ENCODE assay signal across 25 cellular contexts in the genomic region with DNA sequence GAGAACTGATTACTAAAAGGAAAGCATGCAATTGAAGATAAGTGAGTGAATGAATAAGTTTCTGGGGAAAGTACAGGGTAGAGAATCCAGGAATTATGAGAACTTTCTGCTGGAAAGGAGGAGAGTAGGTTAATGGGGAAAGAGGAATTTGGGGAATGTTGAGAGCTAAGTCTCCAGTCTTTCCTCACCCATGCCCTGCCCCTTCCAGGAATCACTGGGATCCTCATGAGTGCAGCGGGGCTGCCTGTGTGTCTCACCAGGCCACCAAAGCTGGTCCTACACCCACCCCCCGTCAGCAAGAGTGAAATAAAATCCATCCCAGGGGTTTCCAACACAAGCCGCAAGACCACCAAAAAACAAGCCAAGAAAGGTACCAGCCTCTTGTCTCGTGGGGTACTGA. TPM values are rescaled to one million over a fixed set of nuclear protein-coding genes. Genes with fewer than 3 reads are reported as not detected.
DNase-seq lines count a peak whose midpoint lies in the region; ATAC-seq and TF ChIP-seq lines count a peak whose summit lies in the region.
"Had no signal": no experiment of that assay in that cellular context is flagged by ENCODE, and none has a peak within 500 bp of the region (broad histone marks: within the 10 kb centered on the region; RNA-seq: fewer than 3 reads in every experiment).

No MANE protein-coding gene starts in this region.

- H3K27me3 ChIP-seq in neural progenitor cell: no peaks in the 10 kb centered on the region
- H3K27me3 ChIP-seq in upper lobe of left lung: no peaks in the 10 kb centered on the region
- peaks cover 5% of the 10 kb centered on the region; the same call in 1 of the 2 replicates for H3K27me3 ChIP-seq in SK-N-SH (ENCODE audit: insufficient read depth)
- H3K27me3 ChIP-seq: cardiac muscle cell had no signal

- H3K4me2 ChIP-seq in neural progenitor cell: no peak overlapping the region
- H3K4me2 ChIP-seq in SK-N-SH: no peak overlapping the region
- no peak overlapping the region for H3K4me2 ChIP-seq in OCI-LY7 (ENCODE audit: low read length)

- 61 to 65% methylated on average over 4 of the region's 4 CpGs for WGBS in upper lobe of left lung, 2 donors
- 39% methylated on average over 4 of the region's 4 CpGs for WGBS in SK-N-SH (ENCODE audit: low lambda C conversion rate)

- no TSS peak for BruUV-seq in OCI-LY7 (replicated peaks; lab: Mats Ljungman, UMichigan)

- DNase-seq in LHCN-M2 (ENCODE audit: low read depth): peak; percentile 6
- no peak for DNase-seq in endothelial cell (ENCODE audit: low spot score)
- DNase-seq in neural progenitor cell (ENCODE audit: low spot score): no peak
- no peak for DNase-seq in upper lobe of left lung
- DNase-seq in NCI-H446 treated with DMSO at 0.1 percent for 48 hours (lab: John Stamatoyannopoulos, UW): no peak
- no peak for DNase-seq in SK-N-SH
- DNase-seq in OCI-LY7 (ENCODE audit: low spot score): no peak
- DNase-seq in effector CD4-positive, alpha-beta T cell: no peak
- DNase-seq: activated CD4-positive, alpha-beta memory T cell treated with anti-CD3 and anti-CD28 coated beads, Interleukin-2, amount 10 ng/mL, durations not matched to agents 7 days and 5 days; aorta; GOT3; NCI-H524 treated with DMSO at 0.1 percent for 48 hours; right cardiac atrium; stimulated activated CD4-positive, alpha-beta T cell treated with anti-CD3 and anti-CD28 coated beads, Interleukin-4, amount 100 ng/mL, for 4 hours; T-helper 1 cell had no signal

- H4K20me1 ChIP-seq in neural progenitor cell (ENCODE audit: low read depth): peaks cover 48% of the 10 kb centered on the region
- no peaks in the 10 kb centered on the region for H4K20me1 ChIP-seq in SK-N-SH (ENCODE audit: insufficient read depth)
- H4K20me1 ChIP-seq in OCI-LY7 (ENCODE audit: insufficient read depth, low read length): no peaks in the 10 kb centered on the region

- POLR2A ChIA-PET in SK-N-SH (lab: Yijun Ruan, JAX) (no interaction called here), OCI-LY7 (lab: Charles Lee) (no interaction called here)

- intact Hi-C loops in OCI-LY7 (cut with micrococcal nuclease; ENCODE audit: unreplicated experiment): no loop called here

- TF ChIP-seq EP300 in upper lobe of left lung (IDR thresholded peaks at IDR 0.05) (peak in 3 of 4 donors; percentile 18 to 68 (median 22)), SK-N-SH (IDR thresholded peaks at IDR 0.05; ENCODE audit: borderline replicate concordance in 1 of 2, low read depth in 1 of 2, low read length in 1 of 2) (no peak)

- H3K9ac ChIP-seq in neural progenitor cell (no peak overlapping the region), SK-N-SH (no peak overlapping the region)

- H3K36me3 ChIP-seq in neural progenitor cell (no peaks in the 10 kb centered on the region), upper lobe of left lung (peaks cover 0 to 19% (median 2%) of the 10 kb centered on the region in 4 donors), SK-N-SH (replicated peaks in 1 of 2; ENCODE audit: control insufficient read depth in 1 of 2, insufficient read depth in 2 of 2, low read length in 1 of 2) (no peaks in the 10 kb centered on the region), OCI-LY7 (ENCODE audit: insufficient read depth, low read length) (no peaks in the 10 kb centered on the region)
- H3K36me3 ChIP-seq: cardiac muscle cell had no signal

- H3K4me3 ChIP-seq in neural progenitor cell (no peak overlapping the region), upper lobe of left lung (no peak overlapping the region), SK-N-SH (ENCODE audit: low read depth in 2 of 2, low read length in 1 of 2) (no peak overlapping the region), OCI-LY7 (ENCODE audit: low read depth, low read length, poor library complexity, severe bottlenecking) (no peak overlapping the region)
- H3K4me3 ChIP-seq: cardiac muscle cell had no signal

- peaks cover 45% of the 10 kb centered on the region for H3K79me2 ChIP-seq in neural progenitor cell (ENCODE audit: low read depth)
- no peaks in the 10 kb centered on the region for H3K79me2 ChIP-seq in SK-N-SH (ENCODE audit: insufficient read depth)
- H3K79me2 ChIP-seq in OCI-LY7 (ENCODE audit: insufficient read depth, low read depth, low read length): no peaks in the 10 kb centered on the region

- H3K4me1 Mint-ChIP-seq in endothelial cell (ENCODE audit: unreplicated experiment): peaks cover 13% of the 10 kb centered on the region
- H3K4me1 Mint-ChIP-seq in neural progenitor cell: peaks cover 43% of the 10 kb centered on the region
- H3K4me1 Mint-ChIP-seq: activated CD4-positive, alpha-beta memory T cell treated with anti-CD3 and anti-CD28 coated beads, Interleukin-2, amount 10 ng/mL, durations not matched to agents 7 days and 5 days; stimulated activated memory B cell treated with anti-CD40 and anti-IgM and Interleukin-4, amounts not matched to agents 10 μg/mL and 1 μg/mL and 100 μg/mL, for 72 hours had no signal

- peaks cover 4% of the 10 kb centered on the region for H3F3A ChIP-seq in neural progenitor cell (ENCODE audit: low read depth)
- H3F3A ChIP-seq in SK-N-SH (replicated peaks; ENCODE audit: insufficient read depth): no peaks in the 10 kb centered on the region

- H3K4me3 Mint-ChIP-seq in endothelial cell (ENCODE audit: unreplicated experiment): peak overlapping the region; percentile 12
- H3K4me3 Mint-ChIP-seq in neural progenitor cell: no peak overlapping the region
- H3K4me3 Mint-ChIP-seq: activated CD4-positive, alpha-beta memory T cell treated with anti-CD3 and anti-CD28 coated beads, Interleukin-2, amount 10 ng/mL, durations not matched to agents 7 days and 5 days; dendritic cell treated with granulocyte-macrophage colony-stimulating factor and Interleukin-4, amounts not matched to agents 40 ng/mL and 50 ng/mL, for 4 days; nephron; stimulated activated memory B cell treated with anti-CD40 and anti-IgM and Interleukin-4, amounts not matched to agents 10 μg/mL and 1 μg/mL and 100 μg/mL, for 72 hours had no signal

- H3K4me1 ChIP-seq in neural progenitor cell (peaks cover 23% of the 10 kb centered on the region), upper lobe of left lung (peaks cover 48 to 58% (median 55%) of the 10 kb centered on the region in 4 donors), SK-N-SH (ENCODE audit: control insufficient read depth in 1 of 2, insufficient read depth in 2 of 2, low read depth in 1 of 2, low read length in 1 of 2) (no peaks in the 10 kb centered on the region), OCI-LY7 (ENCODE audit: insufficient read depth, low read length, poor library complexity, severe bottlenecking) (peaks cover 13% of the 10 kb centered on the region)

- H3K27ac ChIP-seq in neural progenitor cell (no peak overlapping the region), upper lobe of left lung (peak overlapping the region; percentile 33 to 82 (median 74)), SK-N-SH (ENCODE audit: low read depth in 2 of 2, low read length in 1 of 2) (no peak overlapping the region), OCI-LY7 (ENCODE audit: low read depth, low read length, poor library complexity, severe bottlenecking) (no peak overlapping the region)
- H3K27ac ChIP-seq: cardiac muscle cell had no signal

- H3K9me3 Mint-ChIP-seq in endothelial cell (ENCODE audit: unreplicated experiment): no peaks in the 10 kb centered on the region
- H3K9me3 Mint-ChIP-seq in neural progenitor cell: no peaks in the 10 kb centered on the region
- H3K9me3 Mint-ChIP-seq: activated CD4-positive, alpha-beta memory T cell treated with anti-CD3 and anti-CD28 coated beads, Interleukin-2, amount 10 ng/mL, durations not matched to agents 7 days and 5 days; activated naive CD4-positive, alpha-beta T cell treated with anti-CD3 and anti-CD28 coated beads, Interleukin-2, amount 50 U/mL, for 72 hours; activated T-helper 2 cell treated with anti-CD3 and anti-CD28 coated beads, Interferon-gamma antibody, Interleukin-2, Interleukin-4, amounts not matched to agents 10 μg/mL and 5 μg/mL and 100 μg/mL, durations not matched to agents 14 hours and 24 hours and 36 hours; dendritic cell treated with granulocyte-macrophage colony-stimulating factor and Interleukin-4, amounts not matched to agents 40 ng/mL and 50 ng/mL, for 4 days; nephron; stimulated activated memory B cell treated with anti-CD40 and anti-IgM and Interleukin-4, amounts not matched to agents 10 μg/mL and 1 μg/mL and 100 μg/mL, for 72 hours had no signal

- H2AFZ ChIP-seq in neural progenitor cell (replicated peaks) (no peak overlapping the region), SK-N-SH (ENCODE audit: low read depth) (no peak overlapping the region), OCI-LY7 (ENCODE audit: low read length) (no peak overlapping the region)

- H3K36me3 Mint-ChIP-seq in endothelial cell (ENCODE audit: low read depth, unreplicated experiment) (peaks cover 61% of the 10 kb centered on the region), neural progenitor cell (peaks cover 66% of the 10 kb centered on the region)
- H3K36me3 Mint-ChIP-seq: activated naive CD4-positive, alpha-beta T cell treated with anti-CD3 and anti-CD28 coated beads, Interleukin-2, amount 50 U/mL, for 72 hours had no signal

- CTCF ChIA-PET in SK-N-SH (lab: Yijun Ruan, JAX) (interaction anchor here (0.8 to 1.1 kb wide), 2 partner anchors 17 to 31 kb away, joined by 3 to 4 read pairs; no protein-coding TSS in a partner anchor), OCI-LY7 (lab: Charles Lee; ENCODE audit: unreplicated experiment) (no interaction called here)

- H3K9me3 ChIP-seq in neural progenitor cell (ENCODE audit: low read depth): no peaks in the 10 kb centered on the region
- H3K9me3 ChIP-seq in upper lobe of left lung: no peaks in the 10 kb centered on the region
- H3K9me3 ChIP-seq in SK-N-SH: no peaks in the 10 kb centered on the region
- no peaks in the 10 kb centered on the region for H3K9me3 ChIP-seq in OCI-LY7 (ENCODE audit: low read length)

- H3K9me2 ChIP-seq in SK-N-SH: no peaks in the 10 kb centered on the region
- no peaks in the 10 kb centered on the region for H3K9me2 ChIP-seq in OCI-LY7 (ENCODE audit: insufficient read depth, low read length)

- no peak for ATAC-seq in upper lobe of left lung (ENCODE audit: low FRiP score in 2 of 2)
- ATAC-seq: activated naive CD4-positive, alpha-beta T cell treated with anti-CD3 and anti-CD28 coated beads, Interleukin-2, amount 50 U/mL, for 72 hours; left lobe of liver; right cardiac atrium; stimulated activated memory B cell treated with anti-CD40 and anti-IgM and Interleukin-4, amounts not matched to agents 10 μg/mL and 1 μg/mL and 100 μg/mL, for 72 hours had no signal

- H3K27ac Mint-ChIP-seq in endothelial cell (ENCODE audit: unreplicated experiment) (no peak overlapping the region), neural progenitor cell (peak overlapping the region; percentile 7)
- H3K27ac Mint-ChIP-seq: activated CD4-positive, alpha-beta memory T cell treated with anti-CD3 and anti-CD28 coated beads, Interleukin-2, amount 10 ng/mL, durations not matched to agents 7 days and 5 days; activated naive CD4-positive, alpha-beta T cell treated with anti-CD3 and anti-CD28 coated beads, Interleukin-2, amount 50 U/mL, for 72 hours; activated T-helper 2 cell treated with anti-CD3 and anti-CD28 coated beads, Interferon-gamma antibody, Interleukin-2, Interleukin-4, amounts not matched to agents 10 μg/mL and 5 μg/mL and 100 μg/mL, durations not matched to agents 14 hours and 24 hours and 36 hours; dendritic cell treated with granulocyte-macrophage colony-stimulating factor and Interleukin-4, amounts not matched to agents 40 ng/mL and 50 ng/mL, for 4 days; stimulated activated memory B cell treated with anti-CD40 and anti-IgM and Interleukin-4, amounts not matched to agents 10 μg/mL and 1 μg/mL and 100 μg/mL, for 72 hours had no signal

- H3K27me3 Mint-ChIP-seq in endothelial cell (ENCODE audit: unreplicated experiment) (peaks cover 2% of the 10 kb centered on the region), neural progenitor cell (ENCODE audit: insufficient read depth, low read depth) (peaks cover 6% of the 10 kb centered on the region)
- H3K27me3 Mint-ChIP-seq: stimulated activated memory B cell treated with anti-CD40 and anti-IgM and Interleukin-4, amounts not matched to agents 10 μg/mL and 1 μg/mL and 100 μg/mL, for 72 hours had no signal

- TF ChIP-seq RAD21 in SK-N-SH (IDR thresholded peaks at IDR 0.05; ENCODE audit: low read length): no peak

- no peak for TF ChIP-seq POLR2A in upper lobe of left lung (IDR thresholded peaks at IDR 0.05)

- no peak for TF ChIP-seq CTCF in endothelial cell (IDR thresholded peaks at IDR 0.05; ENCODE audit: unreplicated experiment)
- no peak for TF ChIP-seq CTCF in neural progenitor cell (IDR thresholded peaks at IDR 0.05)
- no peak for TF ChIP-seq CTCF in upper lobe of left lung (IDR thresholded peaks at IDR 0.05)
- TF ChIP-seq CTCF in SK-N-SH (IDR thresholded peaks at IDR 0.05): no peak
- TF ChIP-seq CTCF in OCI-LY7 (conservative IDR thresholded peaks at IDR 0.05; ENCODE audit: low read length): no peak

RNA-seq across cellular contexts. Expression of a gene that starts 17.0 kb away (rescaled TPM):
- 0.38 and 1.2 TPM in 2 replicates for total RNA-seq in LHCN-M2 (2014; rRNA removed)
- 4.3 TPM for polyA plus RNA-seq in LHCN-M2 (2012)
- 29.4 TPM for total RNA-seq in endothelial cell (ENCODE audit: unreplicated experiment)
- 16.9 and 34.8 TPM in 2 replicates for total RNA-seq in neural progenitor cell (ENCODE audit: low replicate concordance)
- total RNA-seq in upper lobe of left lung: 10 to 100 TPM; 33.4 to 58.7 (median 48.5) TPM
- polyA plus RNA-seq in SK-N-SH (2012; rRNA removed): 0.02 and 0.05 TPM in 2 replicates
- 0.04 and 0.08 TPM in 2 replicates for polyA plus RNA-seq in SK-N-SH (2012; cell fraction: cytosol; rRNA removed)
- polyA plus RNA-seq in SK-N-SH (2012; cell fraction: nucleus; rRNA removed): 0.11 and 0.27 TPM in 2 replicates
- 0.70 and 1.4 TPM in 2 replicates for total RNA-seq in OCI-LY7 (2014; rRNA removed; shearing (Covaris generic))
- 9.4 and 9.9 TPM in 2 replicates for total RNA-seq in OCI-LY7 (2022)

RNA-seq across cellular contexts. Expression of a gene that starts 23.8 kb away (rescaled TPM):
- total RNA-seq in LHCN-M2 (2014; rRNA removed) (not detected in 2 replicates), endothelial cell (ENCODE audit: unreplicated experiment) (not detected), neural progenitor cell (ENCODE audit: low replicate concordance) (not detected in 2 replicates), upper lobe of left lung (10 to 100 TPM in 5 of 6 donors, 1 to 10 TPM in 1; 5.5 to 59.2 (median 25.1) TPM), OCI-LY7 (2022) (12.4 and 13.5 TPM in 2 replicates)
- not detected for polyA plus RNA-seq in LHCN-M2 (2012)
- polyA plus RNA-seq in SK-N-SH (2012; rRNA removed): not detected in 2 replicates
- polyA plus RNA-seq in SK-N-SH (2012; cell fraction: cytosol; rRNA removed): not detected in 2 replicates
- polyA plus RNA-seq in SK-N-SH (2012; cell fraction: nucleus; rRNA removed): not detected in 2 replicates
- 0.06 TPM in 1 of 2 replicates, not detected in the other for total RNA-seq in OCI-LY7 (2014; rRNA removed; shearing (Covaris generic))
- total RNA-seq: activated CD4-positive, alpha-beta memory T cell treated with anti-CD3 and anti-CD28 coated beads, Interleukin-2, amount 10 ng/mL, durations not matched to agents 7 days and 5 days; activated naive CD4-positive, alpha-beta T cell treated with anti-CD3 and anti-CD28 coated beads, Interleukin-2, amount 50 U/mL, for 72 hours; cardiac muscle cell; fibroblast of lung; RPMI7951; SK-MEL-5 had no signal
- polyA plus RNA-seq: cardiac muscle cell, fibroblast of lung had no signal

RNA-seq across cellular contexts. Expression of a gene that starts 46.3 kb away (rescaled TPM):
- total RNA-seq in LHCN-M2 (2014; rRNA removed) (80.3 and 80.8 TPM in 2 replicates), endothelial cell (ENCODE audit: unreplicated experiment) (30.8 TPM), neural progenitor cell (ENCODE audit: low replicate concordance) (31.0 and 32.7 TPM in 2 replicates), upper lobe of left lung (10 to 100 TPM; 29.9 to 78.6 (median 53.8) TPM), OCI-LY7 (2022) (93.7 and 99.8 TPM in 2 replicates)
- 12.4 TPM for polyA plus RNA-seq in LHCN-M2 (2012)
- 5.9 and 8.7 TPM in 2 replicates for polyA plus RNA-seq in SK-N-SH (2012; rRNA removed)
- 5.3 and 5.4 TPM in 2 replicates for polyA plus RNA-seq in SK-N-SH (2012; cell fraction: cytosol; rRNA removed)
- 20.5 and 35.0 TPM in 2 replicates for polyA plus RNA-seq in SK-N-SH (2012; cell fraction: nucleus; rRNA removed)
- 80.8 and 83.9 TPM in 2 replicates for total RNA-seq in OCI-LY7 (2014; rRNA removed; shearing (Covaris generic))

Comparison
In these comparisons a context has a peak if more than half of its experiments do, and no peak if none do; other contexts are left out.
1. H3K27ac ChIP-seq: peak in upper lobe of left lung (4 of 4); none in neural progenitor cell (single experiment), SK-N-SH (0 of 2) and OCI-LY7 (single experiment).